Comparison of ENCODE assay signal across 1 cellular context in genomic region chr6:16851044-16851540, GRCh38.
TF ChIP-seq lines count a peak whose summit lies in the region.

No MANE protein-coding gene starts in this region.

TF ChIP-seq in HEK293, 187 proteins besides CTCF, POLR2A, EP300 and RAD21 (continued from another document):
- TF ChIP-seq PRDM4 (tag by site-specific recombination; IDR thresholded peaks at IDR 0.05) (0 out of 2 replicates have a peak, but pooled peaks have one; percentile 19), TCF7L2 (IDR thresholded peaks at IDR 0.05; ENCODE audit: borderline replicate concordance, low read depth, low read length) (0 out of 2 replicates have a peak, but pooled peaks have one; percentile 25), ZNF76 (tag by site-specific recombination; IDR thresholded peaks at IDR 0.05; ENCODE audit: borderline replicate concordance, low read depth) (no peak)
